Comparison of ENCODE assay signal across 24 cellular contexts in genomic region chr2:239139101-239139500, GRCh38.
DNase-seq lines count a peak whose midpoint lies in the region; ATAC-seq and TF ChIP-seq lines count a peak whose summit lies in the region.
"Had no signal": no experiment of that assay in that cellular context is flagged by ENCODE, and none has a peak within 500 bp of the region (broad histone marks: within the 10 kb centered on the region; RNA-seq: fewer than 3 reads in every experiment).

No MANE protein-coding gene starts in this region.

- peaks cover 5% of the 10 kb centered on the region for H3K4me1 Mint-ChIP-seq in activated T-cell treated with anti-CD3 and anti-CD28 coated beads, Interleukin-2, amount 50 U/mL, for 72 hours (ENCODE audit: low read depth)
- no peaks in the 10 kb centered on the region for H3K4me1 Mint-ChIP-seq in endodermal cell
- no peaks in the 10 kb centered on the region for H3K4me1 Mint-ChIP-seq in nephron progenitor cell
- H3K4me1 Mint-ChIP-seq: H9 had no signal

- no peaks in the 10 kb centered on the region for H3K9me3 ChIP-seq in endodermal cell (ENCODE audit: control insufficient read depth, low read length)
- H3K9me3 ChIP-seq: Caco-2, Peyer's patch had no signal

- H3K27ac ChIP-seq in endodermal cell (ENCODE audit: low read depth, low read length): no peak overlapping the region
- H3K27ac ChIP-seq: BLaER1 treated with 17β-estradiol and CSF1 and Interleukin-3, amounts not matched to agents 10 nM and 100 nM; GM23248; HL-60; Peyer's patch had no signal

- ATAC-seq in activated T-cell treated with anti-CD3 and anti-CD28 coated beads, Interleukin-2, amount 50 U/mL, for 72 hours (replicated peaks in 1 of 2): no peak
- ATAC-seq in GM21423 (IDR thresholded peaks at IDR 0.05; ENCODE audit: unreplicated experiment) (no peak), GM18861 (IDR thresholded peaks at IDR 0.05; ENCODE audit: unreplicated experiment) (no peak), HG03342 (IDR thresholded peaks at IDR 0.05; ENCODE audit: unreplicated experiment) (no peak)

- no peaks in the 10 kb centered on the region for H3K27me3 ChIP-seq in endodermal cell (ENCODE audit: control insufficient read depth, insufficient read depth, low read length, poor library complexity, severe bottlenecking)
- H3K27me3 ChIP-seq: BLaER1 treated with 17β-estradiol and CSF1 and Interleukin-3, amounts not matched to agents 10 nM and 100 nM; Peyer's patch had no signal

- no peak overlapping the region for H3K4me3 ChIP-seq in endodermal cell (ENCODE audit: low read length)
- H3K4me3 ChIP-seq: BLaER1 treated with 17β-estradiol and CSF1 and Interleukin-3, amounts not matched to agents 10 nM and 100 nM; GM23248; Peyer's patch had no signal

- H3K27me3 Mint-ChIP-seq in activated T-cell treated with anti-CD3 and anti-CD28 coated beads, Interleukin-2, amount 50 U/mL, for 72 hours (ENCODE audit: low read depth): no peaks in the 10 kb centered on the region
- no peaks in the 10 kb centered on the region for H3K27me3 Mint-ChIP-seq in endodermal cell (ENCODE audit: insufficient read depth)
- no peaks in the 10 kb centered on the region for H3K27me3 Mint-ChIP-seq in nephron progenitor cell (ENCODE audit: low read depth, poor library complexity)
- H3K27me3 Mint-ChIP-seq: CD4-positive, alpha-beta memory T cell had no signal

- WGBS in endodermal cell (ENCODE audit: insufficient coverage in 1 of 2, insufficient read length in 1 of 2), 2 experiments: 92 to 97% methylated on average over 9 to 16 of the region's 16 CpGs

- H3K9ac ChIP-seq in endodermal cell (ENCODE audit: extremely low read depth, low read length, poor library complexity, severe bottlenecking): no peak overlapping the region
- H3K9ac ChIP-seq: BLaER1 treated with 17β-estradiol and CSF1 and Interleukin-3, amounts not matched to agents 10 nM and 100 nM; GM23248 had no signal

- H3K27ac Mint-ChIP-seq in activated T-cell treated with anti-CD3 and anti-CD28 coated beads, Interleukin-2, amount 50 U/mL, for 72 hours: peak overlapping the region; percentile 58
- H3K27ac Mint-ChIP-seq in endodermal cell (peak overlapping the region; percentile 53), nephron progenitor cell (peak overlapping the region; percentile 80)
- H3K27ac Mint-ChIP-seq: HFFc6 had no signal

- H3K4me1 ChIP-seq in endodermal cell (ENCODE audit: control insufficient read depth, insufficient read depth, low read length): no peaks in the 10 kb centered on the region
- H3K4me1 ChIP-seq: Caco-2, Peyer's patch had no signal

- H3K9me3 Mint-ChIP-seq in activated T-cell treated with anti-CD3 and anti-CD28 coated beads, Interleukin-2, amount 50 U/mL, for 72 hours: no peaks in the 10 kb centered on the region
- H3K9me3 Mint-ChIP-seq in endodermal cell: no peaks in the 10 kb centered on the region
- H3K9me3 Mint-ChIP-seq in nephron progenitor cell: no peaks in the 10 kb centered on the region
- H3K9me3 Mint-ChIP-seq: H9, HFFc6 had no signal

- H3K36me3 ChIP-seq in endodermal cell (ENCODE audit: control insufficient read depth, insufficient read depth, low read length): peaks cover 11% of the 10 kb centered on the region

- no peak overlapping the region for H3K4me3 Mint-ChIP-seq in activated T-cell treated with anti-CD3 and anti-CD28 coated beads, Interleukin-2, amount 50 U/mL, for 72 hours
- H3K4me3 Mint-ChIP-seq in endodermal cell (no peak overlapping the region), nephron progenitor cell (no peak overlapping the region)
- H3K4me3 Mint-ChIP-seq: CD4-positive, alpha-beta memory T cell; H9; HFFc6 had no signal

- no peak for DNase-seq in activated T-cell treated with anti-CD3 and anti-CD28 coated beads, Interleukin-2, amount 50 U/mL, for 72 hours
- no peak for DNase-seq in activated T-cell treated with anti-CD3 and anti-CD28 coated beads, Interleukin-2, amount 50 U/mL, for 1 hour
- no peak for DNase-seq in endodermal cell
- DNase-seq in nephron progenitor cell: no peak
- peak; percentile 19 for DNase-seq in stromal cell of bone marrow (ENCODE audit: low read depth)
- DNase-seq: 8988T; Caco-2; CD4-positive, alpha-beta memory T cell; DMS 273 treated with DMSO at 0.1 percent for 48 hours; DMS79 treated with DMSO at 0.1 percent for 48 hours; GM23248; HFFc6; KBM-7; NCI-H1092; NCI-H2029 treated with DMSO at 0.1 percent for 48 hours; NCI-H2171; NCI-H526; Peyer's patch had no signal

- H3K36me3 Mint-ChIP-seq in activated T-cell treated with anti-CD3 and anti-CD28 coated beads, Interleukin-2, amount 50 U/mL, for 72 hours (ENCODE audit: insufficient read depth in 2 of 2): peaks cover 3 to 13% of the 10 kb centered on the region in 2 donors
- H3K36me3 Mint-ChIP-seq in endodermal cell (ENCODE audit: low read depth) (peaks cover 54% of the 10 kb centered on the region), nephron progenitor cell (ENCODE audit: low read depth) (peaks cover 72% of the 10 kb centered on the region)

- TF ChIP-seq CTCF in endodermal cell (conservative IDR thresholded peaks at IDR 0.05): no peak
- TF ChIP-seq CTCF in nephron progenitor cell (IDR thresholded peaks at IDR 0.05): no peak
